ENCODE assay signal across 1 cellular context in the genomic region with DNA sequence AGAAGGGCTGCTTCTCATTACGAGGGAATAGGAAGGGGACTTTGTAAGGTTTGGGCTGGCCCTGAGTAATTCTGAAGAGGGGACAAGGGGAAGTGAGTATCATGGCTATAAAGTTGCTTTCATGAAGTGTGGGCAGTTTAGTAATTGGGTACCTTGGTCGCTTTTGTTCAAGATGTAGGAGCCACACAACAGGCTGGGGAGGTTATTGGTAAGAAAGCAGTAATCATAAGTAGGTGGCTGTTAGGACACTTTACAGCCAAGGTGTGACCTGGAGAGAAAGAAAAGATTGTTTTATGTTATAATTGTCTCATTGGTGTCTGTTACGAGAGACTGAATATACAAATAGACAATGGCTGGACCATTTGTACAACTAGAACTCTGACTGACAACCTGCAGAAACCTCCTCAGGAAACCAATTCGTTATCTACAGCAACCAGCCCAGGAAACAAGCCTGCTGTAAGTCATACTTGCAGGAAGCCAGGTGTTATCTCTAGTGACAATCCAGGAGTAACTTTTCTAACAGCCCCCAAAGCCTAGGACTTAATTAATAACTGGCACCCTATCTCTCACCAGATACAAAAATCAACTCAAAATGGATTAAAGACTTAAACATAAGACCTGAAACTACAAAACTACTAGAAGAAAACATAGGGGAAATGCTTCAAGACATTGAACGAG.
A peak's percentile ranks its signal among the peaks of the same experiment; 100 is the strongest.
TF ChIP-seq lines count a peak whose summit lies in the region.

No MANE protein-coding gene starts in this region.

TF ChIP-seq in K562, 482 proteins besides CTCF, POLR2A, EP300 and RAD21 (continued from another document and continues in another):
- TF ChIP-seq, protein P1, sequence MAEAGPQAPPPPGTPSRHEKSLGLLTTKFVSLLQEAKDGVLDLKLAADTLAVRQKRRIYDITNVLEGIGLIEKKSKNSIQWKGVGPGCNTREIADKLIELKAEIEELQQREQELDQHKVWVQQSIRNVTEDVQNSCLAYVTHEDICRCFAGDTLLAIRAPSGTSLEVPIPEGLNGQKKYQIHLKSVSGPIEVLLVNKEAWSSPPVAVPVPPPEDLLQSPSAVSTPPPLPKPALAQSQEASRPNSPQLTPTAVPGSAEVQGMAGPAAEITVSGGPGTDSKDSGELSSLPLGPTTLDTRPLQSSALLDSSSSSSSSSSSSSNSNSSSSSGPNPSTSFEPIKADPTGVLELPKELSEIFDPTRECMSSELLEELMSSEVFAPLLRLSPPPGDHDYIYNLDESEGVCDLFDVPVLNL (CRISPR knock-in tag; IDR thresholded peaks at IDR 0.05; ENCODE audit: low read depth), result no peak
- TF ChIP-seq MYNN (IDR thresholded peaks at IDR 0.05), result peak; percentile 72; the same call in 1 of the 2 replicates
- TF ChIP-seq MYNN (CRISPR knock-in tag; IDR thresholded peaks at IDR 0.05), result no peak
- TF ChIP-seq, protein P2, sequence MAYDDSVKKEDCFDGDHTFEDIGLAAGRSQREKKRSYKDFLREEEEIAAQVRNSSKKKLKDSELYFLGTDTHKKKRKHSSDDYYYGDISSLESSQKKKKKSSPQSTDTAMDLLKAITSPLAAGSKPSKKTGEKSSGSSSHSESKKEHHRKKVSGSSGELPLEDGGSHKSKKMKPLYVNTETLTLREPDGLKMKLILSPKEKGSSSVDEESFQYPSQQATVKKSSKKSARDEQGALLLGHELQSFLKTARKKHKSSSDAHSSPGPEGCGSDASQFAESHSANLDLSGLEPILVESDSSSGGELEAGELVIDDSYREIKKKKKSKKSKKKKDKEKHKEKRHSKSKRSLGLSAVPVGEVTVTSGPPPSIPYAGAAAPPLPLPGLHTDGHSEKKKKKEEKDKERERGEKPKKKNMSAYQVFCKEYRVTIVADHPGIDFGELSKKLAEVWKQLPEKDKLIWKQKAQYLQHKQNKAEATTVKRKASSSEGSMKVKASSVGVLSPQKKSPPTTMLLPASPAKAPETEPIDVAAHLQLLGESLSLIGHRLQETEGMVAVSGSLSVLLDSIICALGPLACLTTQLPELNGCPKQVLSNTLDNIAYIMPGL (CRISPR knock-in tag; IDR thresholded peaks at IDR 0.05), result no peak
- TF ChIP-seq, protein P3, sequence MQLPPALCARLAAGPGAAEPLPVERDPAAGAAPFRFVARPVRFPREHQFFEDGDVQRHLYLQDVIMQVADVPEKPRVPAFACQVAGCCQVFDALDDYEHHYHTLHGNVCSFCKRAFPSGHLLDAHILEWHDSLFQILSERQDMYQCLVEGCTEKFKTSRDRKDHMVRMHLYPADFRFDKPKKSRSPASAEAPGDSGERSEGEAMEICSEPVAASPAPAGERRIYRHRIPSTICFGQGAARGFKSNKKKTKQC (CRISPR knock-in tag; IDR thresholded peaks at IDR 0.05), result no peak
- TF ChIP-seq XRCC5 (IDR thresholded peaks at IDR 0.05; ENCODE audit: low read depth, low read length), result no peak
- TF ChIP-seq, protein P4, sequence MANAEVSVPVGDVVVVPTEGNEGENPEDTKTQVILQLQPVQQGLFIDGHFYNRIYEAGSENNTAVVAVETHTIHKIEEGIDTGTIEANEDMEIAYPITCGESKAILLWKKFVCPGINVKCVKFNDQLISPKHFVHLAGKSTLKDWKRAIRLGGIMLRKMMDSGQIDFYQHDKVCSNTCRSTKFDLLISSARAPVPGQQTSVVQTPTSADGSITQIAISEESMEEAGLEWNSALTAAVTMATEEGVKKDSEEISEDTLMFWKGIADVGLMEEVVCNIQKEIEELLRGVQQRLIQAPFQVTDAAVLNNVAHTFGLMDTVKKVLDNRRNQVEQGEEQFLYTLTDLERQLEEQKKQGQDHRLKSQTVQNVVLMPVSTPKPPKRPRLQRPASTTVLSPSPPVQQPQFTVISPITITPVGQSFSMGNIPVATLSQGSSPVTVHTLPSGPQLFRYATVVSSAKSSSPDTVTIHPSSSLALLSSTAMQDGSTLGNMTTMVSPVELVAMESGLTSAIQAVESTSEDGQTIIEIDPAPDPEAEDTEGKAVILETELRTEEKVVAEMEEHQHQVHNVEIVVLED (CRISPR knock-in tag; IDR thresholded peaks at IDR 0.05), result no peak
- TF ChIP-seq, protein P5, sequence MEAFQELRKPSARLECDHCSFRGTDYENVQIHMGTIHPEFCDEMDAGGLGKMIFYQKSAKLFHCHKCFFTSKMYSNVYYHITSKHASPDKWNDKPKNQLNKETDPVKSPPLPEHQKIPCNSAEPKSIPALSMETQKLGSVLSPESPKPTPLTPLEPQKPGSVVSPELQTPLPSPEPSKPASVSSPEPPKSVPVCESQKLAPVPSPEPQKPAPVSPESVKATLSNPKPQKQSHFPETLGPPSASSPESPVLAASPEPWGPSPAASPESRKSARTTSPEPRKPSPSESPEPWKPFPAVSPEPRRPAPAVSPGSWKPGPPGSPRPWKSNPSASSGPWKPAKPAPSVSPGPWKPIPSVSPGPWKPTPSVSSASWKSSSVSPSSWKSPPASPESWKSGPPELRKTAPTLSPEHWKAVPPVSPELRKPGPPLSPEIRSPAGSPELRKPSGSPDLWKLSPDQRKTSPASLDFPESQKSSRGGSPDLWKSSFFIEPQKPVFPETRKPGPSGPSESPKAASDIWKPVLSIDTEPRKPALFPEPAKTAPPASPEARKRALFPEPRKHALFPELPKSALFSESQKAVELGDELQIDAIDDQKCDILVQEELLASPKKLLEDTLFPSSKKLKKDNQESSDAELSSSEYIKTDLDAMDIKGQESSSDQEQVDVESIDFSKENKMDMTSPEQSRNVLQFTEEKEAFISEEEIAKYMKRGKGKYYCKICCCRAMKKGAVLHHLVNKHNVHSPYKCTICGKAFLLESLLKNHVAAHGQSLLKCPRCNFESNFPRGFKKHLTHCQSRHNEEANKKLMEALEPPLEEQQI (IDR thresholded peaks at IDR 0.05), result peak; percentile 83
- TF ChIP-seq, protein P6, sequence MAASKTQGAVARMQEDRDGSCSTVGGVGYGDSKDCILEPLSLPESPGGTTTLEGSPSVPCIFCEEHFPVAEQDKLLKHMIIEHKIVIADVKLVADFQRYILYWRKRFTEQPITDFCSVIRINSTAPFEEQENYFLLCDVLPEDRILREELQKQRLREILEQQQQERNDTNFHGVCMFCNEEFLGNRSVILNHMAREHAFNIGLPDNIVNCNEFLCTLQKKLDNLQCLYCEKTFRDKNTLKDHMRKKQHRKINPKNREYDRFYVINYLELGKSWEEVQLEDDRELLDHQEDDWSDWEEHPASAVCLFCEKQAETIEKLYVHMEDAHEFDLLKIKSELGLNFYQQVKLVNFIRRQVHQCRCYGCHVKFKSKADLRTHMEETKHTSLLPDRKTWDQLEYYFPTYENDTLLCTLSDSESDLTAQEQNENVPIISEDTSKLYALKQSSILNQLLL (CRISPR knock-in tag; IDR thresholded peaks at IDR 0.05; ENCODE audit: borderline replicate concordance), result no peak
- TF ChIP-seq, protein P7, sequence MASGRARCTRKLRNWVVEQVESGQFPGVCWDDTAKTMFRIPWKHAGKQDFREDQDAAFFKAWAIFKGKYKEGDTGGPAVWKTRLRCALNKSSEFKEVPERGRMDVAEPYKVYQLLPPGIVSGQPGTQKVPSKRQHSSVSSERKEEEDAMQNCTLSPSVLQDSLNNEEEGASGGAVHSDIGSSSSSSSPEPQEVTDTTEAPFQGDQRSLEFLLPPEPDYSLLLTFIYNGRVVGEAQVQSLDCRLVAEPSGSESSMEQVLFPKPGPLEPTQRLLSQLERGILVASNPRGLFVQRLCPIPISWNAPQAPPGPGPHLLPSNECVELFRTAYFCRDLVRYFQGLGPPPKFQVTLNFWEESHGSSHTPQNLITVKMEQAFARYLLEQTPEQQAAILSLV (tag; IDR thresholded peaks at IDR 0.05), result no peak
- TF ChIP-seq PHB (CRISPR knock-in tag; IDR thresholded peaks at IDR 0.05), result no peak
- TF ChIP-seq GATAD2B (IDR thresholded peaks at IDR 0.05; ENCODE audit: borderline replicate concordance), result peak; percentile 99
- no peak for TF ChIP-seq OTX1 (CRISPR knock-in tag; IDR thresholded peaks at IDR 0.05)
- no peak for TF ChIP-seq FIP1L1 (IDR thresholded peaks at IDR 0.05; ENCODE audit: low read depth, low read length, poor library complexity, severe bottlenecking)
- TF ChIP-seq ZNF274 (IDR thresholded peaks at IDR 0.05; ENCODE audit: borderline replicate concordance, low read depth, low read length), result 0 out of 2 replicates have a peak, but pooled peaks have one; percentile 37
- TF ChIP-seq PHF20 (IDR thresholded peaks at IDR 0.05; ENCODE audit: partially characterized antibody), result no peak
- TF ChIP-seq GATA2 (CRISPR knock-in tag; IDR thresholded peaks at IDR 0.05), result peak; percentile 95
- peak; percentile 98 for TF ChIP-seq TCF3 (CRISPR knock-in tag; IDR thresholded peaks at IDR 0.05)
- TF ChIP-seq CHD1 (IDR thresholded peaks at IDR 0.05; ENCODE audit: low read length), result no peak
- no peak for TF ChIP-seq ZNF124 (CRISPR knock-in tag; IDR thresholded peaks at IDR 0.05)
- TF ChIP-seq ZNF445 (CRISPR knock-in tag; IDR thresholded peaks at IDR 0.05; ENCODE audit: low read depth), result no peak
- TF ChIP-seq CAMTA2 (CRISPR knock-in tag; conservative IDR thresholded peaks at IDR 0.05), result no peak
- TF ChIP-seq, protein P8, sequence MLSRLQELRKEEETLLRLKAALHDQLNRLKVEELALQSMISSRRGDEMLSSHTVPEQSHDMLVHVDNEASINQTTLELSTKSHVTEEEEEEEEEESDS (CRISPR knock-in tag; IDR thresholded peaks at IDR 0.05), result no peak
- peak; percentile 97 for TF ChIP-seq CBFA2T2 (conservative IDR thresholded peaks at IDR 0.05)
- TF ChIP-seq SETDB1 (IDR thresholded peaks at IDR 0.05; ENCODE audit: low read length), result no peak
- no peak for TF ChIP-seq CBX1 (IDR thresholded peaks at IDR 0.05; ENCODE audit: low read depth)
- TF ChIP-seq TRIM24 (IDR thresholded peaks at IDR 0.05), result peak; percentile 88 to 93
- TF ChIP-seq CTBP1 (IDR thresholded peaks at IDR 0.05; ENCODE audit: borderline replicate concordance), result peak; percentile 64; the same call in 1 of the 2 replicates
- TF ChIP-seq TAL1 (IDR thresholded peaks at IDR 0.05), result peak; percentile 98
- TF ChIP-seq CBX2 (IDR thresholded peaks at IDR 0.05; ENCODE audit: insufficient read depth, low read length, poor library complexity, severe bottlenecking), result no peak
- TF ChIP-seq ZNF384 (IDR thresholded peaks at IDR 0.05; ENCODE audit: low read depth, low read length), result no peak
- TF ChIP-seq, protein P9, sequence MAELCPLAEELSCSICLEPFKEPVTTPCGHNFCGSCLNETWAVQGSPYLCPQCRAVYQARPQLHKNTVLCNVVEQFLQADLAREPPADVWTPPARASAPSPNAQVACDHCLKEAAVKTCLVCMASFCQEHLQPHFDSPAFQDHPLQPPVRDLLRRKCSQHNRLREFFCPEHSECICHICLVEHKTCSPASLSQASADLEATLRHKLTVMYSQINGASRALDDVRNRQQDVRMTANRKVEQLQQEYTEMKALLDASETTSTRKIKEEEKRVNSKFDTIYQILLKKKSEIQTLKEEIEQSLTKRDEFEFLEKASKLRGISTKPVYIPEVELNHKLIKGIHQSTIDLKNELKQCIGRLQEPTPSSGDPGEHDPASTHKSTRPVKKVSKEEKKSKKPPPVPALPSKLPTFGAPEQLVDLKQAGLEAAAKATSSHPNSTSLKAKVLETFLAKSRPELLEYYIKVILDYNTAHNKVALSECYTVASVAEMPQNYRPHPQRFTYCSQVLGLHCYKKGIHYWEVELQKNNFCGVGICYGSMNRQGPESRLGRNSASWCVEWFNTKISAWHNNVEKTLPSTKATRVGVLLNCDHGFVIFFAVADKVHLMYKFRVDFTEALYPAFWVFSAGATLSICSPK (IDR thresholded peaks at IDR 0.05; ENCODE audit: borderline replicate concordance), result no peak
- TF ChIP-seq KLF1 (tag; IDR thresholded peaks at IDR 0.05), result no peak
- TF ChIP-seq ZNF324 (CRISPR knock-in tag; IDR thresholded peaks at IDR 0.05), result no peak; the same call in 1 of the 2 replicates
- no peak for TF ChIP-seq RFX1 (IDR thresholded peaks at IDR 0.05)
- TF ChIP-seq EWSR1 (IDR thresholded peaks at IDR 0.05; ENCODE audit: borderline replicate concordance, low read depth, partially characterized antibody), result no peak
- peak; percentile 71; the same call in 1 of the 2 replicates for TF ChIP-seq MTA1 (IDR thresholded peaks at IDR 0.05; ENCODE audit: borderline replicate concordance)
- TF ChIP-seq NONO (IDR thresholded peaks at IDR 0.05; ENCODE audit: low read depth in 2 of 2, low read length in 1 of 2), result peak in 1 of 2 experiments; percentile 41; a peak in 1 of 4 replicates
- TF ChIP-seq SMARCB1 (IDR thresholded peaks at IDR 0.05; ENCODE audit: insufficient read length, low read depth), result no peak
- no peak for TF ChIP-seq MCM2 (IDR thresholded peaks at IDR 0.05; ENCODE audit: low read depth)
- TF ChIP-seq, protein P10, sequence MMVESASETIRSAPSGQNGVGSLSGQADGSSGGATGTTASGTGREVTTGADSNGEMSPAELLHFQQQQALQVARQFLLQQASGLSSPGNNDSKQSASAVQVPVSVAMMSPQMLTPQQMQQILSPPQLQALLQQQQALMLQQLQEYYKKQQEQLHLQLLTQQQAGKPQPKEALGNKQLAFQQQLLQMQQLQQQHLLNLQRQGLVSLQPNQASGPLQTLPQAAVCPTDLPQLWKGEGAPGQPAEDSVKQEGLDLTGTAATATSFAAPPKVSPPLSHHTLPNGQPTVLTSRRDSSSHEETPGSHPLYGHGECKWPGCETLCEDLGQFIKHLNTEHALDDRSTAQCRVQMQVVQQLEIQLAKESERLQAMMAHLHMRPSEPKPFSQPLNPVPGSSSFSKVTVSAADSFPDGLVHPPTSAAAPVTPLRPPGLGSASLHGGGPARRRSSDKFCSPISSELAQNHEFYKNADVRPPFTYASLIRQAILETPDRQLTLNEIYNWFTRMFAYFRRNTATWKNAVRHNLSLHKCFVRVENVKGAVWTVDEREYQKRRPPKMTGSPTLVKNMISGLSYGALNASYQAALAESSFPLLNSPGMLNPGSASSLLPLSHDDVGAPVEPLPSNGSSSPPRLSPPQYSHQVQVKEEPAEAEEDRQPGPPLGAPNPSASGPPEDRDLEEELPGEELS (CRISPR knock-in tag; IDR thresholded peaks at IDR 0.05; ENCODE audit: borderline replicate concordance), result no peak
- TF ChIP-seq STAT5A (IDR thresholded peaks at IDR 0.05; ENCODE audit: borderline replicate concordance, low read length), result peak; percentile 95
- TF ChIP-seq MAZ (CRISPR knock-in tag; conservative IDR thresholded peaks at IDR 0.05 in 1 of 2, IDR thresholded peaks at IDR 0.05 in 1 of 2), result peak; percentile 42 to 51; a peak in 1 of 4 replicates
- TF ChIP-seq ARID2 (IDR thresholded peaks at IDR 0.05), result no peak
- TF ChIP-seq FOXA3 (CRISPR knock-in tag; conservative IDR thresholded peaks at IDR 0.05 in 1 of 2, IDR thresholded peaks at IDR 0.05 in 1 of 2), result no peak
- TF ChIP-seq BRF1 (IDR thresholded peaks at IDR 0.05; ENCODE audit: borderline replicate concordance, extremely low read depth, insufficient read length), result no peak
- peak; percentile 6; the same call in 1 of the 2 replicates for TF ChIP-seq ZNF79 (CRISPR knock-in tag; IDR thresholded peaks at IDR 0.05; ENCODE audit: low read depth)
- TF ChIP-seq CBX3 (IDR thresholded peaks at IDR 0.05; ENCODE audit: borderline replicate concordance in 1 of 2, low read length in 2 of 2), result peak in 1 of 2 experiments; percentile 65; a peak in 1 of 3 replicates
- peak; percentile 74 to 92; a peak in 3 of 4 replicates for TF ChIP-seq ETV6 (IDR thresholded peaks at IDR 0.05; ENCODE audit: borderline replicate concordance in 1 of 2, low read depth in 2 of 2, low read length in 1 of 2)
- TF ChIP-seq ETV6 (CRISPR knock-in tag; IDR thresholded peaks at IDR 0.05; ENCODE audit: borderline replicate concordance), result no peak
- no peak for TF ChIP-seq SIRT6 (IDR thresholded peaks at IDR 0.05; ENCODE audit: low read depth, low read length)
- no peak for TF ChIP-seq ZFP36 (IDR thresholded peaks at IDR 0.05; ENCODE audit: low read depth, low read length, partially characterized antibody)
- TF ChIP-seq ASH1L (IDR thresholded peaks at IDR 0.05; ENCODE audit: borderline replicate concordance, low read depth, partially characterized antibody), result no peak
